ENCODE assay signal across 29 cellular contexts in genomic region chr2:11656671-11657101, GRCh38. TPM values are rescaled to one million over a fixed set of nuclear protein-coding genes. Genes with fewer than 3 reads are reported as not detected.
A peak's percentile ranks its signal among the peaks of the same experiment; 100 is the strongest.
DNase-seq lines count a peak whose midpoint lies in the region; ATAC-seq and TF ChIP-seq lines count a peak whose summit lies in the region.
"Had no signal": no experiment of that assay in that cellular context is flagged by ENCODE, and none has a peak within 500 bp of the region (broad histone marks: within the 10 kb centered on the region; RNA-seq: fewer than 3 reads in every experiment).

No MANE protein-coding gene starts in this region.

- BruUV-seq in Caco-2 (replicated peaks; lab: Mats Ljungman, UMichigan) (no TSS peak), PC-3 (replicated peaks; lab: Mats Ljungman, UMichigan) (no TSS peak)

- intact Hi-C loops in Caco-2 (cut with micrococcal nuclease; ENCODE audit: unreplicated experiment): no loop called here
- intact Hi-C loops in PC-3 (cut with micrococcal nuclease): no loop called here
- intact Hi-C loops in left colon (cut with DNase I, micrococcal nuclease): no loop called here
- intact Hi-C loops in sigmoid colon (cut with DNase I): loop anchor here (10.0 kb wide), 1 partner anchor 1608 kb away; no protein-coding TSS in a partner anchor

- no peak for TF ChIP-seq EP300 in sigmoid colon (IDR thresholded peaks at IDR 0.05)

- TF ChIP-seq CTCF in Caco-2 (IDR thresholded peaks at IDR 0.05; ENCODE audit: insufficient read depth in 1 of 2, low read depth in 1 of 2, low read length in 1 of 2, severe bottlenecking in 1 of 2, unreplicated experiment in 1 of 2) (no peak), PC-3 (conservative IDR thresholded peaks at IDR 0.05; ENCODE audit: low read depth, low read length) (no peak), sigmoid colon (IDR thresholded peaks at IDR 0.05) (no peak)

- H3K27me3 Mint-ChIP-seq in Caco-2 (ENCODE audit: insufficient read depth, unreplicated experiment): no peaks in the 10 kb centered on the region
- H3K27me3 Mint-ChIP-seq in activated naive CD8-positive, alpha-beta T cell treated with anti-CD3 and anti-CD28 coated beads for 36 hours: peaks cover 14% of the 10 kb centered on the region

- DNase-seq in Caco-2: peak; percentile 54 to 70
- peak; percentile 67 for DNase-seq in PC-3
- DNase-seq in left colon: peak in 1 of 2 donors; percentile 56
- DNase-seq in sigmoid colon: peak; percentile 40
- DNase-seq in AML-193 (lab: John Stamatoyannopoulos, UW): no peak
- DNase-seq in activated naive CD8-positive, alpha-beta T cell treated with anti-CD3 and anti-CD28 coated beads for 36 hours: no peak
- no peak for DNase-seq in foreskin melanocyte
- DNase-seq in retina: no peak
- DNase-seq: activated CD4-positive, alpha-beta T cell treated with anti-CD3 and anti-CD28 coated beads for 48 hours; CD8-positive, alpha-beta T cell; DMS 273 treated with DMSO at 0.1 percent for 48 hours; hippocampal formation; immature natural killer cell; Karpas-422; mesendoderm; NCI-H1417 treated with DMSO at 0.1 percent for 48 hours; NCI-H2029 treated with DMSO at 0.1 percent for 48 hours; NCI-H526; NK-92 treated with Interleukin-12 subunit alpha and Interleukin-12 subunit beta, amount 100 ng/mL, for 24 hours; SHP77 treated with DMSO at 0.1 percent for 48 hours; stimulated activated naive CD4-positive, alpha-beta T cell had no signal

- no peaks in the 10 kb centered on the region for H4K20me1 ChIP-seq in PC-3 (ENCODE audit: low read length)

- H3K27ac Mint-ChIP-seq in Caco-2 (ENCODE audit: unreplicated experiment): no peak overlapping the region
- H3K27ac Mint-ChIP-seq in activated naive CD8-positive, alpha-beta T cell treated with anti-CD3 and anti-CD28 coated beads for 36 hours: no peak overlapping the region
- H3K27ac Mint-ChIP-seq: activated naive CD4-positive, alpha-beta T cell treated with anti-CD3 and anti-CD28 coated beads, Interleukin-2, amount 50 U/mL, for 24 hours; CD8-positive, alpha-beta T cell; immature natural killer cell; progenitor cell of endocrine pancreas had no signal

- H3K9me2 ChIP-seq in PC-3 (replicated peaks; ENCODE audit: low read length): no peaks in the 10 kb centered on the region

- peak overlapping the region; percentile 74 for H3K4me2 ChIP-seq in PC-3 (ENCODE audit: low read length)
- H3K4me2 ChIP-seq: A549 had no signal

- H3K4me1 Mint-ChIP-seq in Caco-2 (ENCODE audit: low read depth, unreplicated experiment): peaks cover 12% of the 10 kb centered on the region
- peaks cover 8% of the 10 kb centered on the region for H3K4me1 Mint-ChIP-seq in activated naive CD8-positive, alpha-beta T cell treated with anti-CD3 and anti-CD28 coated beads for 36 hours
- H3K4me1 Mint-ChIP-seq: activated naive CD4-positive, alpha-beta T cell treated with anti-CD3 and anti-CD28 coated beads, Interleukin-2, amount 50 U/mL, for 24 hours; immature natural killer cell had no signal

- H3K4me3 Mint-ChIP-seq in Caco-2 (ENCODE audit: unreplicated experiment): no peak overlapping the region
- no peak overlapping the region for H3K4me3 Mint-ChIP-seq in activated naive CD8-positive, alpha-beta T cell treated with anti-CD3 and anti-CD28 coated beads for 36 hours
- H3K4me3 Mint-ChIP-seq: activated naive CD4-positive, alpha-beta T cell treated with anti-CD3 and anti-CD28 coated beads, Interleukin-2, amount 50 U/mL, for 24 hours; CD8-positive, alpha-beta T cell; immature natural killer cell had no signal

- no peak overlapping the region for H3K27ac ChIP-seq in PC-3 (ENCODE audit: low read length)
- H3K27ac ChIP-seq in sigmoid colon: no peak overlapping the region
- H3K27ac ChIP-seq: A549, breast epithelium, vagina had no signal

- no peaks in the 10 kb centered on the region for H3K9me3 ChIP-seq in Caco-2
- H3K9me3 ChIP-seq in PC-3 (ENCODE audit: low read length): no peaks in the 10 kb centered on the region
- H3K9me3 ChIP-seq in sigmoid colon: no peaks in the 10 kb centered on the region
- H3K9me3 ChIP-seq: breast epithelium, vagina had no signal

- 36 to 69% methylated on average over 31 of the region's 31 CpGs for WGBS in sigmoid colon, 2 donors

- no peaks in the 10 kb centered on the region for H3F3A ChIP-seq in PC-3 (ENCODE audit: low read length, unreplicated experiment)

- no peaks in the 10 kb centered on the region for H3K36me3 ChIP-seq in Caco-2 (ENCODE audit: control insufficient read depth, insufficient read depth, low read length)
- no peaks in the 10 kb centered on the region for H3K36me3 ChIP-seq in PC-3 (ENCODE audit: low read depth, low read length)
- H3K36me3 ChIP-seq in sigmoid colon: no peaks in the 10 kb centered on the region
- H3K36me3 ChIP-seq: breast epithelium, vagina had no signal

- no peaks in the 10 kb centered on the region for H3K79me2 ChIP-seq in PC-3 (ENCODE audit: low read length)

- no peaks in the 10 kb centered on the region for H3K27me3 ChIP-seq in Caco-2 (replicated peaks; ENCODE audit: control insufficient read depth, insufficient read depth, low read length)
- H3K27me3 ChIP-seq in PC-3 (ENCODE audit: low read length): no peaks in the 10 kb centered on the region
- no peaks in the 10 kb centered on the region for H3K27me3 ChIP-seq in sigmoid colon
- H3K27me3 ChIP-seq: vagina had no signal

- H3K9me3 Mint-ChIP-seq in Caco-2 (ENCODE audit: unreplicated experiment): peaks cover under 1% of the 10 kb centered on the region
- no peaks in the 10 kb centered on the region for H3K9me3 Mint-ChIP-seq in activated naive CD8-positive, alpha-beta T cell treated with anti-CD3 and anti-CD28 coated beads for 36 hours
- H3K9me3 Mint-ChIP-seq: activated naive CD4-positive, alpha-beta T cell treated with anti-CD3 and anti-CD28 coated beads, Interleukin-2, amount 50 U/mL, for 24 hours; CD8-positive, alpha-beta T cell; immature natural killer cell had no signal

- H3K4me3 ChIP-seq in Caco-2 (ENCODE audit: low read depth, low read length): no peak overlapping the region
- H3K4me3 ChIP-seq in PC-3 (ENCODE audit: low read length): peak overlapping the region; percentile 50
- no peak overlapping the region for H3K4me3 ChIP-seq in sigmoid colon
- H3K4me3 ChIP-seq: A549, breast epithelium, vagina had no signal

- no peaks in the 10 kb centered on the region for H3K36me3 Mint-ChIP-seq in Caco-2 (ENCODE audit: insufficient read depth, unreplicated experiment)
- no peaks in the 10 kb centered on the region for H3K36me3 Mint-ChIP-seq in activated naive CD8-positive, alpha-beta T cell treated with anti-CD3 and anti-CD28 coated beads for 36 hours
- H3K36me3 Mint-ChIP-seq: activated naive CD4-positive, alpha-beta T cell treated with anti-CD3 and anti-CD28 coated beads, Interleukin-2, amount 50 U/mL, for 24 hours; CD8-positive, alpha-beta T cell; immature natural killer cell had no signal

- peaks cover 30% of the 10 kb centered on the region for H3K4me1 ChIP-seq in Caco-2
- H3K4me1 ChIP-seq in PC-3 (ENCODE audit: insufficient read depth, low read length): peaks cover 31% of the 10 kb centered on the region
- peaks cover 0 to 9% (median 0%) of the 10 kb centered on the region in 4 donors for H3K4me1 ChIP-seq in sigmoid colon
- H3K4me1 ChIP-seq: A549, breast epithelium, vagina had no signal

- no peak for TF ChIP-seq POLR2A in sigmoid colon (IDR thresholded peaks at IDR 0.05)

- H3K9ac ChIP-seq in PC-3 (ENCODE audit: low read length): peak overlapping the region; percentile 39

- ATAC-seq in PC-3 (peak; percentile 28), left colon (peak; percentile 98)
- ATAC-seq: A549; CD8-positive, alpha-beta T cell; Panc1 had no signal

- POLR2A ChIA-PET in Caco-2 (lab: Charles Lee): no interaction called here
- POLR2A ChIA-PET in PC-3 (lab: Charles Lee; ENCODE audit: unreplicated experiment): no interaction called here

- H2AFZ ChIP-seq in PC-3 (ENCODE audit: low read length): peak overlapping the region; percentile 51; the same call in 1 of the 2 replicates

- CTCF ChIA-PET in Caco-2 (lab: Charles Lee): no interaction called here
- CTCF ChIA-PET in PC-3 (lab: Charles Lee): no interaction called here

RNA-seq across cellular contexts. Expression of gene NTSR2, which starts 13.3 kb away (rescaled TPM):
- total RNA-seq in Caco-2 (2022): not detected in 2 replicates
- not detected in 2 replicates for total RNA-seq in PC-3 (2014; rRNA removed)
- total RNA-seq in left colon: not detected
- total RNA-seq in sigmoid colon: not detected
- polyA plus RNA-seq in sigmoid colon: under 1 TPM in 2 of 3 donors, not detected in 1; 0.04 to 0.60 TPM
- total RNA-seq in activated naive CD8-positive, alpha-beta T cell treated with anti-CD3 and anti-CD28 coated beads for 36 hours: not detected
- total RNA-seq: activated CD8-positive, alpha-beta memory T cell treated with anti-CD3 and anti-CD28 coated beads for 36 hours; CD8-positive, alpha-beta T cell; chondrocyte; progenitor cell of endocrine pancreas; vagina had no signal
- polyA plus RNA-seq: A549, immature natural killer cell had no signal

Comparison
In these comparisons a context has a peak if more than half of its experiments do, and no peak if none do; other contexts are left out.
1. DNase-seq: peak in Caco-2 (2 of 2), PC-3 (single experiment) and sigmoid colon (single experiment); none in AML-193 (0 of 2), activated naive CD8-positive, alpha-beta T cell treated with anti-CD3 and anti-CD28 coated beads for 36 hours (single experiment), foreskin melanocyte (single experiment) and retina (single experiment).